Comparison of ENCODE assay signal across 8 cellular contexts in the genomic region with DNA sequence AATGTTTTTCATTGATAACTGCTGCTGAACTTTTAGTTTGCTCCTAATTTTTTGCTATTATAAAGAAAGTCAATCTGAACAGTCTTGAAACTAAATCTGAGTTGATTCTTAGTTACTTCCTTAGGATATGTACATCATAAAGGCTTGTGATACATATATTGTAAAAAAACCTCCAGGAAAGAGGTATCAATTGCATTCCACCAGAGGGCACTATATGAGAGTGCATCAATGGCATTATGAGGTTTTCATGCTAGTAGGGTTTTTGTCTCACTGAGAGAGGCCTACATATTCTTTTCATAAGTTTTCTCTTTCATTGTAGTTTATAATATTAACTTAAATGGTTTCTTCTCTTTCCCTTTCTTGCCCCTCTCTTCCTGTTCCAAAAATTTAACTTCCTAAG. TPM values are rescaled to one million over a fixed set of nuclear protein-coding genes. Genes with fewer than 3 reads are reported as not detected.
DNase-seq lines count a peak whose midpoint lies in the region; ATAC-seq and TF ChIP-seq lines count a peak whose summit lies in the region.

No MANE protein-coding gene starts in this region.

- H3K27me3 ChIP-seq in left ventricle myocardium inferior (ENCODE audit: low read depth) (no peaks in the 10 kb centered on the region), parathyroid adenoma (ENCODE audit: control insufficient read depth, insufficient read depth, low read length) (no peaks in the 10 kb centered on the region)

- TF ChIP-seq CTCF in left ventricle myocardium inferior (IDR thresholded peaks at IDR 0.05; ENCODE audit: borderline replicate concordance) (peak; percentile 46), NB4 (IDR thresholded peaks at IDR 0.05; ENCODE audit: low read depth, low read length) (peak; percentile 50), parathyroid adenoma (IDR thresholded peaks at IDR 0.05) (peak; percentile 68)

- DNase-seq in left ventricle myocardium inferior (no peak), Right ventricle myocardium superior (no peak), NB4 (ENCODE audit: low read depth) (peak; percentile 57), cerebellar cortex (ENCODE audit: low spot score) (peak; percentile 14), posterior vena cava (ENCODE audit: low spot score) (no peak)

- no peak overlapping the region for H3K4me2 ChIP-seq in parathyroid adenoma (ENCODE audit: low read length)

- H3K27ac ChIP-seq in left ventricle myocardium inferior (replicated peaks): peak overlapping the region; percentile 53
- no peak overlapping the region for H3K27ac ChIP-seq in parathyroid adenoma

- H3K79me2 ChIP-seq in parathyroid adenoma: no peaks in the 10 kb centered on the region

- H3K9me3 ChIP-seq in left ventricle myocardium inferior (replicated peaks) (no peaks in the 10 kb centered on the region), parathyroid adenoma (ENCODE audit: control insufficient read depth, low read length) (no peaks in the 10 kb centered on the region)

- H3K4me3 ChIP-seq in left ventricle myocardium inferior (no peak overlapping the region), NB4 (ENCODE audit: low read depth, low read length) (no peak overlapping the region), parathyroid adenoma (ENCODE audit: low read depth, low read length) (no peak overlapping the region)

- ATAC-seq in Right ventricle myocardium superior (ENCODE audit: poor library complexity) (no peak), HG02981 (IDR thresholded peaks at IDR 0.05; ENCODE audit: unreplicated experiment) (no peak), HG03045 (IDR thresholded peaks at IDR 0.05; ENCODE audit: unreplicated experiment) (no peak)

- H2AFZ ChIP-seq in parathyroid adenoma: no peak overlapping the region

- no peak overlapping the region for H3K9ac ChIP-seq in parathyroid adenoma

- peaks cover 48% of the 10 kb centered on the region for H3K36me3 ChIP-seq in left ventricle myocardium inferior
- no peaks in the 10 kb centered on the region for H3K36me3 ChIP-seq in parathyroid adenoma (ENCODE audit: control insufficient read depth, insufficient read depth, low read length)

- peaks cover 7% of the 10 kb centered on the region for H3K4me1 ChIP-seq in left ventricle myocardium inferior
- H3K4me1 ChIP-seq in parathyroid adenoma: no peaks in the 10 kb centered on the region

- no peak for TF ChIP-seq POLR2A in NB4 (IDR thresholded peaks at IDR 0.05; ENCODE audit: extremely low read depth, insufficient read length)

- intact Hi-C loops in left ventricle myocardium inferior (cut with micrococcal nuclease): no loop called here
- intact Hi-C loops in Right ventricle myocardium superior (cut with DNase I): no loop called here
- intact Hi-C loops in posterior vena cava (cut with DNase I): no loop called here

RNA-seq across cellular contexts. Expression of gene PIK3R4, which starts 46.9 kb away (rescaled TPM):
- total RNA-seq in left ventricle myocardium inferior (13.8 TPM), Right ventricle myocardium superior (10.9 TPM), posterior vena cava (10 to 100 TPM; 26.1 to 27.9 TPM)

Comparison
In these comparisons a context has a peak if more than half of its experiments do, and no peak if none do; other contexts are left out.
1. DNase-seq: peak in NB4 (single experiment) and cerebellar cortex (single experiment); none in left ventricle myocardium inferior (single experiment), Right ventricle myocardium superior (single experiment) and posterior vena cava (single experiment).
2. Peak in every context shown above with its lines, with median percentiles within 50 percentile points of each other: CTCF ChIP-seq.